9 cellular contexts compared by ENCODE assay signal in the genomic region with DNA sequence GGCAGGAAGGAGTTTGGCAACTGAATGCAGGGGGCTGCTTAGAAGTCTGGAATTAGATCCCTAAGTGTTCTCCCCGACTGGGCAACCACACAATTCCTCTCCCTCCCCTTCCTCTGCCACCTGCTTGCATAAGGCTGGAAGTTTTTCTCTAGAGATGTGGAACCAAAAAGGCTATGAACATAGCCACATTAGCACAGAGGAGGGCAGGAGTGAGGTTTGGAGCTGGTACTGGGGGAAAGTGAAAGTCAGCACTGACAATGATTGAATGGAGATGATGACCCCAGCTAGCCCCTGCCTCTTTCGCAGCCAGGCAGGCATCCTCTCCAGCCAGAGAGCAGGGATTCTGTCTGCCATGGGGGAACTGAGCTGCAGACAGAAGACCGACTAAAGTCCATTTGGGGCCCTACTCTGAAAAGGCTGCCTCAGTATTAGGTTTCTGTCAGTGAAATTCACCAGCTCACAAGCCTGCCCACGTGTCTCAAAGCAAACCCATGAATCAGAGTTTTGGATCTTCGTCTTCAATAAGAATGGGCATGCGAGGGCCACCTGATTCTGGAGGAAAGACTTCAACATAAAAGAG.
A peak's percentile ranks its signal among the peaks of the same experiment; 100 is the strongest.
DNase-seq lines count a peak whose midpoint lies in the region; ATAC-seq, FAIRE-seq and TF ChIP-seq lines count a peak whose summit lies in the region.
"Had no signal": no experiment of that assay in that cellular context is flagged by ENCODE, and none has a peak within 500 bp of the region (broad histone marks: within the 10 kb centered on the region; RNA-seq: fewer than 3 reads in every experiment).

No MANE protein-coding gene starts in this region.

- TF ChIP-seq POLR2A in H54 (IDR thresholded peaks at IDR 0.05; ENCODE audit: low read depth, low read length) (no peak), esophagus squamous epithelium (IDR thresholded peaks at IDR 0.05) (no peak)

- H3K9me3 ChIP-seq in lower lobe of right lung (peaks cover 7% of the 10 kb centered on the region), esophagus squamous epithelium (peaks cover 0 to 10% (median 8%) of the 10 kb centered on the region in 3 donors)

- H3K27ac ChIP-seq in lower lobe of right lung = no peak overlapping the region
- H3K27ac ChIP-seq in esophagus squamous epithelium = peak overlapping the region in 2 of 4 donors; percentile 13 to 47

- intact Hi-C loops in lower lobe of right lung (cut with DNase I) = no loop called here
- intact Hi-C loops in esophagus squamous epithelium (cut with DNase I) = no loop called here

- H3K36me3 Mint-ChIP-seq in activated naive CD8-positive, alpha-beta T cell = no peaks in the 10 kb centered on the region

- peaks cover 15% of the 10 kb centered on the region for H3K4me1 ChIP-seq in lower lobe of right lung
- peaks cover 0 to 37% (median 3%) of the 10 kb centered on the region in 3 donors for H3K4me1 ChIP-seq in esophagus squamous epithelium

- TF ChIP-seq CTCF in lower lobe of right lung (IDR thresholded peaks at IDR 0.05) (no peak), esophagus squamous epithelium (IDR thresholded peaks at IDR 0.05) (no peak)

- H3K4me3 ChIP-seq in lower lobe of right lung (no peak overlapping the region), esophagus squamous epithelium (no peak overlapping the region)

- H3K36me3 ChIP-seq in lower lobe of right lung (no peaks in the 10 kb centered on the region), esophagus squamous epithelium (no peaks in the 10 kb centered on the region)

- H3K4me3 Mint-ChIP-seq in activated naive CD8-positive, alpha-beta T cell = peak overlapping the region; percentile 84

- H3K27me3 Mint-ChIP-seq in activated naive CD8-positive, alpha-beta T cell = no peaks in the 10 kb centered on the region

- 25% methylated on average over 6 of the region's 6 CpGs for WGBS in esophagus squamous epithelium, 2 donors

- peak; percentile 40 for DNase-seq in AML-193 (lab: John Stamatoyannopoulos, UW)
- no peak for DNase-seq in H54 (ENCODE audit: insufficient read length, low spot score)
- DNase-seq in lower lobe of right lung = no peak
- DNase-seq in esophagus squamous epithelium (lab: John Stamatoyannopoulos, UW) = no peak
- no peak for DNase-seq in T-helper 9 cell
- DNase-seq in SW 1271 (lab: John Stamatoyannopoulos, UW) = no peak
- DNase-seq: erythroblast had no signal

- H3K4me1 Mint-ChIP-seq in activated naive CD8-positive, alpha-beta T cell (ENCODE audit: low read depth) = peaks cover 31% of the 10 kb centered on the region

- H3K27me3 ChIP-seq in lower lobe of right lung (ENCODE audit: low read depth) = no peaks in the 10 kb centered on the region
- no peaks in the 10 kb centered on the region for H3K27me3 ChIP-seq in esophagus squamous epithelium

- peak overlapping the region; percentile 70 for H3K27ac Mint-ChIP-seq in activated naive CD8-positive, alpha-beta T cell

- ATAC-seq in lower lobe of right lung = peak; percentile 14 to 54
- ATAC-seq in HG03565 (IDR thresholded peaks at IDR 0.05; ENCODE audit: unreplicated experiment) = no peak

- FAIRE-seq in H54 (lab: Jason Lieb, UNC) = peak; percentile 55

- H3K9me3 Mint-ChIP-seq in activated naive CD8-positive, alpha-beta T cell (ENCODE audit: low read depth) = no peaks in the 10 kb centered on the region

Comparison
In these comparisons a context has a peak if more than half of its experiments do, and no peak if none do; other contexts are left out.
1. DNase-seq: peak in AML-193 (2 of 2); none in H54 (single experiment), lower lobe of right lung (single experiment), esophagus squamous epithelium (single experiment), T-helper 9 cell (single experiment) and SW 1271 (0 of 2).